ENCODE assay signal across 28 cellular contexts in genomic region chr11:73013021-73013420, GRCh38.
DNase-seq lines count a peak whose midpoint lies in the region; ATAC-seq and TF ChIP-seq lines count a peak whose summit lies in the region.
"Had no signal": no experiment of that assay in that cellular context is flagged by ENCODE, and none has a peak within 500 bp of the region (broad histone marks: within the 10 kb centered on the region; RNA-seq: fewer than 3 reads in every experiment).

No MANE protein-coding gene starts in this region.

- H3F3A ChIP-seq in GM23338 (replicated peaks; ENCODE audit: low read depth) (no peaks in the 10 kb centered on the region), neural progenitor cell (ENCODE audit: low read depth) (no peaks in the 10 kb centered on the region)

- H3K9me2 ChIP-seq in GM23338 (ENCODE audit: insufficient read depth): no peaks in the 10 kb centered on the region

- H3K36me3 ChIP-seq in GM23338 (ENCODE audit: insufficient read depth) (no peaks in the 10 kb centered on the region), HUES48 (ENCODE audit: control insufficient read depth, insufficient read depth, low read length) (no peaks in the 10 kb centered on the region), neural progenitor cell (peaks cover 5% of the 10 kb centered on the region)

- peaks cover 4% of the 10 kb centered on the region; the same call in 1 of the 2 replicates for H3K9me3 ChIP-seq in HUES48 (ENCODE audit: control insufficient read depth, insufficient read depth, low read length)
- H3K9me3 ChIP-seq in neural progenitor cell (ENCODE audit: low read depth): no peaks in the 10 kb centered on the region

- H3K27me3 ChIP-seq in GM23338 (ENCODE audit: insufficient read depth) (peaks cover 59% of the 10 kb centered on the region), HUES48 (ENCODE audit: control insufficient read depth, insufficient read depth, low read length) (peaks cover 32% of the 10 kb centered on the region), neural progenitor cell (no peaks in the 10 kb centered on the region)
- H3K27me3 ChIP-seq: sigmoid colon, tibial nerve had no signal

- H3K36me3 Mint-ChIP-seq in GM23338 (ENCODE audit: low read depth): peaks cover 14% of the 10 kb centered on the region; the same call in 2 of the 3 replicates
- H3K36me3 Mint-ChIP-seq in neural progenitor cell: peaks cover 36% of the 10 kb centered on the region

- H3K27me3 Mint-ChIP-seq in GM23338 (ENCODE audit: insufficient read depth, low read depth, poor library complexity) (peaks cover 35% of the 10 kb centered on the region), neural progenitor cell (ENCODE audit: insufficient read depth, low read depth) (peaks cover 5% of the 10 kb centered on the region)
- H3K27me3 Mint-ChIP-seq: activated CD4-positive, alpha-beta T cell treated with anti-CD3 and anti-CD28 coated beads for 36 hours; activated CD8-positive, alpha-beta T cell treated with anti-CD3 and anti-CD28 coated beads for 36 hours; activated T-helper 17 cell treated with anti-CD3 and anti-CD28 coated beads, Interleukin-2, amount 50 U/mL, for 72 hours; progenitor cell of endocrine pancreas had no signal

- peak; percentile 48 for ATAC-seq in GM23338
- ATAC-seq in HG03039 (IDR thresholded peaks at IDR 0.05; ENCODE audit: unreplicated experiment): no peak
- ATAC-seq: activated CD4-positive, alpha-beta T cell treated with anti-CD3 and anti-CD28 coated beads for 36 hours; activated CD8-positive, alpha-beta T cell treated with anti-CD3 and anti-CD28 coated beads for 36 hours; activated naive CD4-positive, alpha-beta T cell treated with anti-CD3 and anti-CD28 coated beads, Interleukin-2, amount 50 U/mL, for 72 hours; activated T-helper 17 cell treated with anti-CD3 and anti-CD28 coated beads, Interleukin-2, amount 50 U/mL, for 72 hours; K562 had no signal

- H3K79me2 ChIP-seq in GM23338 (replicated peaks; ENCODE audit: insufficient read depth) (no peaks in the 10 kb centered on the region), neural progenitor cell (ENCODE audit: low read depth) (peaks cover 3% of the 10 kb centered on the region)

- DNase-seq in GM23338 (ENCODE audit: low spot score): no peak
- no peak for DNase-seq in caudate nucleus (lab: John Stamatoyannopoulos, UW)
- no peak for DNase-seq in neural progenitor cell (ENCODE audit: low spot score)
- DNase-seq in NCI-H345 treated with DMSO at 0.1 percent for 48 hours (lab: John Stamatoyannopoulos, UW; ENCODE audit: unreplicated experiment): no peak
- DNase-seq in activated naive CD4-positive, alpha-beta T cell treated with Interleukin-2 at 50 U/mL for 16 hours: no peak
- DNase-seq: activated CD4-positive, alpha-beta T cell treated with anti-CD3 and anti-CD28 coated beads for 36 hours; activated CD8-positive, alpha-beta T cell treated with anti-CD3 and anti-CD28 coated beads for 36 hours; Caco-2; DMS53; effector CD4-positive, alpha-beta T cell; NCI-H1092; NCI-H187; NCI-H524; NK-92 treated with Interleukin-12 subunit alpha and Interleukin-12 subunit beta, amount 100 ng/mL, for 24 hours; nucleus accumbens; sigmoid colon; stimulated activated CD4-positive, alpha-beta T cell treated with anti-CD3 and anti-CD28 coated beads, Interleukin-4, amount 100 ng/mL, for 1 hour; T-helper 2 cell had no signal

- no peak overlapping the region for H3K4me3 Mint-ChIP-seq in GM23338
- no peak overlapping the region for H3K4me3 Mint-ChIP-seq in neural progenitor cell
- H3K4me3 Mint-ChIP-seq: activated CD4-positive, alpha-beta T cell treated with anti-CD3 and anti-CD28 coated beads for 36 hours; activated CD8-positive, alpha-beta T cell treated with anti-CD3 and anti-CD28 coated beads for 36 hours; activated T-helper 17 cell treated with anti-CD3 and anti-CD28 coated beads, Interleukin-2, amount 50 U/mL, for 72 hours; mesothelial cell of epicardium had no signal

- TF ChIP-seq CTCF in GM23338 (conservative IDR thresholded peaks at IDR 0.05; ENCODE audit: low read depth in 2 of 2) (no peak), neural progenitor cell (IDR thresholded peaks at IDR 0.05) (no peak)

- peak overlapping the region; percentile 24; the same call in 1 of the 2 replicates for H3K9ac ChIP-seq in HUES48 (ENCODE audit: low read depth, low read length)
- H3K9ac ChIP-seq in neural progenitor cell: no peak overlapping the region

- H3K27ac ChIP-seq in GM23338 (ENCODE audit: low read depth): no peak overlapping the region
- peak overlapping the region; percentile 61 for H3K27ac ChIP-seq in HUES48 (ENCODE audit: low read depth, low read length)
- peak overlapping the region; percentile 4 for H3K27ac ChIP-seq in caudate nucleus (ENCODE audit: low read depth, low read length)
- peak overlapping the region; percentile 7 for H3K27ac ChIP-seq in neural progenitor cell
- H3K27ac ChIP-seq: C4-2B, epithelial cell of prostate, sigmoid colon, tibial nerve had no signal

- H2AFZ ChIP-seq in GM23338 (no peak overlapping the region), neural progenitor cell (replicated peaks) (no peak overlapping the region)

- H3K9me3 Mint-ChIP-seq in GM23338 (peaks cover 11% of the 10 kb centered on the region; the same call in 2 of the 3 replicates), neural progenitor cell (peaks cover 27% of the 10 kb centered on the region)

- peaks cover 22% of the 10 kb centered on the region for H3K4me1 Mint-ChIP-seq in GM23338
- H3K4me1 Mint-ChIP-seq in neural progenitor cell: no peaks in the 10 kb centered on the region
- H3K4me1 Mint-ChIP-seq: activated CD4-positive, alpha-beta T cell treated with anti-CD3 and anti-CD28 coated beads for 36 hours; activated T-helper 17 cell treated with anti-CD3 and anti-CD28 coated beads, Interleukin-2, amount 50 U/mL, for 72 hours; mesothelial cell of epicardium had no signal

- H3K4me2 ChIP-seq in GM23338: peak overlapping the region; percentile 30
- peak overlapping the region; percentile 28 for H3K4me2 ChIP-seq in neural progenitor cell

- H3K4me3 ChIP-seq in GM23338 (no peak overlapping the region; the same call in 1 of the 2 replicates), HUES48 (ENCODE audit: low read depth, low read length) (peak overlapping the region; percentile 9), neural progenitor cell (no peak overlapping the region)
- H3K4me3 ChIP-seq: K562, sigmoid colon, tibial nerve had no signal

- H4K20me1 ChIP-seq in GM23338 (replicated peaks; ENCODE audit: insufficient read depth) (no peaks in the 10 kb centered on the region), neural progenitor cell (ENCODE audit: low read depth) (no peaks in the 10 kb centered on the region)

- no peak overlapping the region for H3K27ac Mint-ChIP-seq in GM23338
- no peak overlapping the region for H3K27ac Mint-ChIP-seq in neural progenitor cell
- H3K27ac Mint-ChIP-seq: activated CD4-positive, alpha-beta T cell treated with anti-CD3 and anti-CD28 coated beads for 36 hours; activated CD8-positive, alpha-beta T cell treated with anti-CD3 and anti-CD28 coated beads for 36 hours; activated naive CD4-positive, alpha-beta T cell treated with anti-CD3 and anti-CD28 coated beads, Interleukin-2, amount 50 U/mL, for 72 hours; activated T-helper 17 cell treated with anti-CD3 and anti-CD28 coated beads, Interleukin-2, amount 50 U/mL, for 72 hours; mesothelial cell of epicardium; progenitor cell of endocrine pancreas had no signal

- peaks cover 21% of the 10 kb centered on the region for H3K4me1 ChIP-seq in GM23338 (ENCODE audit: insufficient read depth)
- H3K4me1 ChIP-seq in HUES48 (ENCODE audit: control insufficient read depth, insufficient read depth, low read length): peaks cover 26% of the 10 kb centered on the region
- peaks cover 19% of the 10 kb centered on the region for H3K4me1 ChIP-seq in neural progenitor cell
- H3K4me1 ChIP-seq: sigmoid colon had no signal

TF ChIP-seq in GM23338, 12 proteins besides CTCF, POLR2A, EP300 and RAD21 (continues in another document):
- TF ChIP-seq, protein P1, sequence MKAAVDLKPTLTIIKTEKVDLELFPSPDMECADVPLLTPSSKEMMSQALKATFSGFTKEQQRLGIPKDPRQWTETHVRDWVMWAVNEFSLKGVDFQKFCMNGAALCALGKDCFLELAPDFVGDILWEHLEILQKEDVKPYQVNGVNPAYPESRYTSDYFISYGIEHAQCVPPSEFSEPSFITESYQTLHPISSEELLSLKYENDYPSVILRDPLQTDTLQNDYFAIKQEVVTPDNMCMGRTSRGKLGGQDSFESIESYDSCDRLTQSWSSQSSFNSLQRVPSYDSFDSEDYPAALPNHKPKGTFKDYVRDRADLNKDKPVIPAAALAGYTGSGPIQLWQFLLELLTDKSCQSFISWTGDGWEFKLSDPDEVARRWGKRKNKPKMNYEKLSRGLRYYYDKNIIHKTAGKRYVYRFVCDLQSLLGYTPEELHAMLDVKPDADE (IDR thresholded peaks at IDR 0.05): no peak
- TF ChIP-seq POLR2AphosphoS5 (IDR thresholded peaks at IDR 0.05; ENCODE audit: low read depth) (no peak), ZNF331 (CRISPR knock-in tag; IDR thresholded peaks at IDR 0.05; ENCODE audit: low read depth) (no peak), ZNF114 (CRISPR knock-in tag; IDR thresholded peaks at IDR 0.05) (no peak), CREB1 (CRISPR knock-in tag; IDR thresholded peaks at IDR 0.05; ENCODE audit: low read depth) (no peak), STAT1 (IDR thresholded peaks at IDR 0.05; ENCODE audit: unreplicated experiment) (no peak), EZH2phosphoT487 (IDR thresholded peaks at IDR 0.05; ENCODE audit: unreplicated experiment) (no peak)
